In genomic region chr9:133536536-133536935, GRCh38 we compare ENCODE assay signal across 1 cellular context.
TF ChIP-seq lines count a peak whose summit lies in the region.

No MANE protein-coding gene starts in this region.

TF ChIP-seq in K562, 482 proteins besides CTCF, POLR2A, EP300 and RAD21:
- TF ChIP-seq USF1 (CRISPR knock-in tag; IDR thresholded peaks at IDR 0.05), result 0 out of 2 replicates have a peak, but pooled peaks have one; percentile 4
- no peak for TF ChIP-seq RBM34 (IDR thresholded peaks at IDR 0.05; ENCODE audit: borderline replicate concordance, insufficient read depth, low read length)
